1 cellular context compared by ENCODE assay signal in genomic region chr10:13587367-13587766, GRCh38.
TF ChIP-seq lines count a peak whose summit lies in the region.

No MANE protein-coding gene starts in this region.

TF ChIP-seq in SK-N-SH treated with all-trans-retinoic acid at 6 μM for 48 hours, 23 proteins besides CTCF, POLR2A, EP300 and RAD21 (continued from another document):
- TF ChIP-seq ESRRG (CRISPR knock-in tag; IDR thresholded peaks at IDR 0.05): no peak
- TF ChIP-seq ZNF70 (CRISPR knock-in tag; IDR thresholded peaks at IDR 0.05): no peak
- TF ChIP-seq TCF4 (CRISPR knock-in tag; IDR thresholded peaks at IDR 0.05; ENCODE audit: borderline replicate concordance): no peak
- TF ChIP-seq ZNF565 (CRISPR knock-in tag; conservative IDR thresholded peaks at IDR 0.05; ENCODE audit: low read depth): no peak
- no peak for TF ChIP-seq ZNF8 (CRISPR knock-in tag; IDR thresholded peaks at IDR 0.05)
- TF ChIP-seq SNAI2 (CRISPR knock-in tag; IDR thresholded peaks at IDR 0.05): no peak
- no peak for TF ChIP-seq CSDC2 (CRISPR knock-in tag; IDR thresholded peaks at IDR 0.05)
